In the genomic region with DNA sequence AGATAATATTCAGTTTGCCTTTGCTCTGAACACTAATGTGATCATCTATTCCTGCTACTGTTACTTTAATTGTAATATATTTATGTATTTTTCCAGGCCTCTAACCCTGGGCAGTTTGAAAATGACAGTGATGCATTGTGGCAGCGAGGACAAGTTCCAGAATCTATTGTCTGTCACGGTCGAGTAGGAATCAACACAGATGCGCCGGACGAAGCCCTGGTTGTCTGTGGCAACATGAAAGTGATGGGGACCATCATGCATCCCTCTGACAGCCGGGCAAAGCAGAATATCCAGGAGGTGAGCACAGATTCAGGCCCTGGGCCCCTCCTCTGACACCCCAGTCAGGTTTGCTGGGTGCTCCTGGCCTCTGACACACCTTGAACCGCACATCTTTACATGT, we compare ENCODE assay signal across 21 cellular contexts.
"Had no signal": no experiment of that assay in that cellular context is flagged by ENCODE, and none has a peak within 500 bp of the region (broad histone marks: within the 10 kb centered on the region; RNA-seq: fewer than 3 reads in every experiment).

No MANE protein-coding gene starts in this region.

- H3K9me3 ChIP-seq: tibial nerve, uterus had no signal

- H3K27ac ChIP-seq: epithelial cell of prostate, foreskin keratinocyte, tibial nerve, uterus had no signal

- H3K4me1 ChIP-seq: uterus had no signal

- H3K27me3 ChIP-seq: foreskin keratinocyte, tibial nerve, uterus had no signal

- DNase-seq: activated CD4-positive, alpha-beta T cell treated with anti-CD3 and anti-CD28 coated beads for 4 hours; activated CD8-positive, alpha-beta T cell treated with anti-CD3 and anti-CD28 coated beads for 36 hours; activated naive CD4-positive, alpha-beta T cell; activated naive CD8-positive, alpha-beta T cell treated with anti-CD3 and anti-CD28 coated beads for 36 hours; activated T-cell treated with anti-CD3 and anti-CD28 coated beads, Interleukin-2, amount 50 U/mL, for 1 hour; amniotic stem cell; endodermal cell; foreskin keratinocyte; glutamatergic neuron; hippocampal formation; left colon; midbrain; nephron progenitor cell; occipital lobe; posterior cingulate gyrus; stimulated activated CD4-positive, alpha-beta T cell treated with anti-CD3 and anti-CD28 coated beads, Interleukin-2, amount 100 ng/mL, for 24 hours; stimulated activated naive CD8-positive, alpha-beta T cell treated with anti-CD3 and anti-CD28 coated beads, Interleukin-15, Interleukin-2, amounts not matched to agents 100 U/mL and 50 U/mL, for 24 hours; uterus had no signal

- H3K4me3 ChIP-seq: lung, tibial nerve, uterus had no signal

- H3K36me3 ChIP-seq: tibial nerve, uterus had no signal
